ENCODE assay signal across 22 cellular contexts in genomic region chr20:13554706-13555105, GRCh38.
A peak's percentile ranks its signal among the peaks of the same experiment; 100 is the strongest.
DNase-seq lines count a peak whose midpoint lies in the region; ATAC-seq, FAIRE-seq and TF ChIP-seq lines count a peak whose summit lies in the region.
"Had no signal": no experiment of that assay in that cellular context is flagged by ENCODE, and none has a peak within 500 bp of the region (broad histone marks: within the 10 kb centered on the region; RNA-seq: fewer than 3 reads in every experiment).

No MANE protein-coding gene starts in this region.

- H3K4me3 ChIP-seq in bronchial epithelial cell (ENCODE audit: low read depth, low read length) = no peak overlapping the region
- H3K4me3 ChIP-seq: body of pancreas, pancreas, sigmoid colon, thyroid gland had no signal

- H3K27me3 ChIP-seq in bronchial epithelial cell (ENCODE audit: control insufficient read depth, insufficient read depth, low read length) = no peaks in the 10 kb centered on the region
- H3K27me3 ChIP-seq: body of pancreas, pancreas, sigmoid colon, thyroid gland had no signal

- peak; percentile 54 for DNase-seq in ELR (ENCODE audit: low read depth)
- peak; percentile 21 for DNase-seq in MV-4-11 (lab: John Stamatoyannopoulos, UW)
- DNase-seq in bronchial epithelial cell (ENCODE audit: low read depth) = peak; percentile 64
- DNase-seq in iris pigment epithelial cell (ENCODE audit: low read depth) = peak; percentile 47
- DNase-seq in NK-92 (lab: John Stamatoyannopoulos, UW; ENCODE audit: unreplicated experiment) = no peak
- no peak for DNase-seq in stimulated activated CD4-positive, alpha-beta T cell treated with anti-CD3 and anti-CD28 coated beads, Interleukin-4, amount 100 ng/mL, for 24 hours
- no peak for DNase-seq in central memory CD4-positive, alpha-beta T cell
- DNase-seq: ACHN; activated CD4-positive, alpha-beta T cell treated with anti-CD3 and anti-CD28 coated beads, Interleukin-2, amount 10 ng/mL, durations not matched to agents 24 days and 14 days; activated CD8-positive, alpha-beta memory T cell treated with anti-CD3 and anti-CD28 coated beads, Interleukin-2, amount 10 ng/mL, durations not matched to agents 7 days and 5 days; body of pancreas; left cardiac atrium; NCI-H1417 treated with DMSO at 0.1 percent for 48 hours; pancreas; sigmoid colon; stimulated activated naive B cell treated with anti-CD40 and anti-IgM and Interleukin-4, amounts not matched to agents 10 μg/mL and 1 μg/mL and 100 μg/mL, for 72 hours; T-cell; thyroid gland had no signal

- H3K36me3 ChIP-seq in bronchial epithelial cell (ENCODE audit: control insufficient read depth, insufficient read depth, low read length) = peaks cover 1% of the 10 kb centered on the region
- H3K36me3 ChIP-seq: sigmoid colon, thyroid gland had no signal

- no peak for FAIRE-seq in bronchial epithelial cell (lab: Jason Lieb, UNC)
- FAIRE-seq: endothelial cell of umbilical vein, G401.6, pancreas had no signal

- TF ChIP-seq CTCF in bronchial epithelial cell (IDR thresholded peaks at IDR 0.05; ENCODE audit: insufficient read depth, low read length, severe bottlenecking) = no peak

- ATAC-seq in HG02884 (IDR thresholded peaks at IDR 0.05; ENCODE audit: unreplicated experiment) = no peak
- ATAC-seq: activated CD8-positive, alpha-beta memory T cell treated with anti-CD3 and anti-CD28 coated beads, Interleukin-2, amount 10 ng/mL, durations not matched to agents 7 days and 5 days; activated naive CD4-positive, alpha-beta T cell treated with anti-CD3 and anti-CD28 coated beads, Interleukin-2, amount 50 U/mL, for 72 hours; body of pancreas; left cardiac atrium; pancreas; stimulated activated naive B cell treated with anti-CD40 and anti-IgM and Interleukin-4, amounts not matched to agents 10 μg/mL and 1 μg/mL and 100 μg/mL, for 72 hours; T-cell had no signal

Comparison
In these comparisons a context has a peak if more than half of its experiments do, and no peak if none do; other contexts are left out.
1. DNase-seq: peak in ELR (single experiment), MV-4-11 (single experiment), bronchial epithelial cell (single experiment) and iris pigment epithelial cell (single experiment); none in NK-92 (single experiment), stimulated activated CD4-positive, alpha-beta T cell treated with anti-CD3 and anti-CD28 coated beads, Interleukin-4, amount 100 ng/mL, for 24 hours (single experiment) and central memory CD4-positive, alpha-beta T cell (single experiment).